Comparison of ENCODE assay signal across 1 cellular context in genomic region chr7:93228302-93228701, GRCh38.
TF ChIP-seq lines count a peak whose summit lies in the region.

No MANE protein-coding gene starts in this region.

TF ChIP-seq in GM23338, 12 proteins besides CTCF, POLR2A, EP300 and RAD21 (continued from another document):
- TF ChIP-seq REST (IDR thresholded peaks at IDR 0.05; ENCODE audit: unreplicated experiment) (no peak), EZH2 (IDR thresholded peaks at IDR 0.05; ENCODE audit: low read depth, unreplicated experiment) (no peak), STAT1 (IDR thresholded peaks at IDR 0.05; ENCODE audit: unreplicated experiment) (no peak), CREB1 (CRISPR knock-in tag; IDR thresholded peaks at IDR 0.05; ENCODE audit: low read depth) (no peak), NANOG (IDR thresholded peaks at IDR 0.05; ENCODE audit: borderline replicate concordance) (no peak)
